ENCODE assay signal across 11 cellular contexts in the genomic region with DNA sequence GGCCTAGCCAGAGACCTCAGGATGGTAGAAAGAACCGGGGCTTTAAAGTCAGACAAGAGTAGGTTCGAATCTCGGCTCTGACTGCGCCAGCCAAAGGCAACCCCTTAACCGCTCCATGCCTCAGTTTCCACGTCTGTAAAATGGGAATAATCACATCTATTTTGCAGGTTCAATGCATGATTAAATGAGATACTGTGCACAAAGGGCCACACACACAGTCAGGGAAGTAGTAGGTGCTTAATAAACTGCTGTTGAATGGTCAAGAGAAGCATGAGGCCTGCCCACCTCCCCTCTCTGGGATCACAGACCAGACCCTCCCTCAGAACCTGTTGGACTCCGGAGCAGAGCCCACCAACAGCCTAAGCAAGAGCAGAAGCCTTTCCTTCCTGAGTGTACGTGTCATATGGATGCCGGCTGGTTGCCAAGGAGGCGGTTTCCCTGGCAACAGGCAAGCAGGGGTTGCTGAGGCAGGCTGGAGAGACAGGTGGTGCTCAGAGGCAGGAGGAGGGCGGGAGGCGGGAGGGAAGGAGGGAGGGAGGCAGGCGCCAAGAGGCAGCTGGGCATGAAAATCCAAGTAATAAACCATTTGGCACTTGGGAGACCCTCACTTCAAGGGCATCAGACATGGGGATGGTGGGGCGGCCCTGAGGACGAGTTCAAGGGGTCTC. TPM values are rescaled to one million over a fixed set of nuclear protein-coding genes. Genes with fewer than 3 reads are reported as not detected.
DNase-seq lines count a peak whose midpoint lies in the region; ATAC-seq and TF ChIP-seq lines count a peak whose summit lies in the region.
"Had no signal": no experiment of that assay in that cellular context is flagged by ENCODE, and none has a peak within 500 bp of the region (broad histone marks: within the 10 kb centered on the region; RNA-seq: fewer than 3 reads in every experiment).

No MANE protein-coding gene starts in this region.

- no peak overlapping the region for H2BK5ac ChIP-seq in mesendoderm (ENCODE audit: low read length)

- no peak overlapping the region for H3K23ac ChIP-seq in mesendoderm (ENCODE audit: low read length)

- ATAC-seq in GM19328 (IDR thresholded peaks at IDR 0.05; ENCODE audit: unreplicated experiment) = no peak

- H3K56ac ChIP-seq in mesendoderm (ENCODE audit: low read length) = no peak overlapping the region

- no peaks in the 10 kb centered on the region for H3K27me3 ChIP-seq in mesendoderm (ENCODE audit: insufficient read depth, low read length, poor library complexity)

- H3K18ac ChIP-seq in mesendoderm (ENCODE audit: low read length) = no peak overlapping the region

- DNase-seq in EH (ENCODE audit: low read depth) (peak; percentile 18), NCI-H1930 (lab: John Stamatoyannopoulos, UW) (peak; percentile 58 to 67), SHP77 (lab: John Stamatoyannopoulos, UW) (peak; percentile 93 to 95), mesendoderm (peak; percentile 59), OCI-M1 (lab: John Stamatoyannopoulos, UW) (no peak), foreskin fibroblast (no peak), cortex of kidney (lab: John Stamatoyannopoulos, UW) (no peak)
- DNase-seq: central memory CD4-positive, alpha-beta T cell had no signal

- no peak overlapping the region for H2AK5ac ChIP-seq in mesendoderm (ENCODE audit: low read length)

- H3K9ac ChIP-seq in mesendoderm (ENCODE audit: low read length) = no peak overlapping the region
- H3K9ac ChIP-seq: parathyroid adenoma had no signal

- WGBS in mesendoderm (ENCODE audit: extremely low coverage, insufficient coverage, low lambda C conversion rate) = no CpG with 5 or more reads among the region's 15 CpGs

- H3K4me2 ChIP-seq in mesendoderm (ENCODE audit: low read length) = no peak overlapping the region

- H3K79me2 ChIP-seq in mesendoderm (ENCODE audit: control insufficient read depth, insufficient read depth, low read length) = no peaks in the 10 kb centered on the region
- H3K79me2 ChIP-seq: parathyroid adenoma had no signal

- no peak overlapping the region for H4K8ac ChIP-seq in mesendoderm (ENCODE audit: low read depth, low read length)

- H3K79me1 ChIP-seq in mesendoderm (ENCODE audit: low read length) = no peaks in the 10 kb centered on the region

- TF ChIP-seq CTCF in foreskin fibroblast (IDR thresholded peaks at IDR 0.05; ENCODE audit: low read depth, low read length) = no peak

- H4K5ac ChIP-seq in mesendoderm (ENCODE audit: low read length) = no peak overlapping the region

- H2BK120ac ChIP-seq in mesendoderm (ENCODE audit: low read depth, low read length) = no peak overlapping the region

- no peak overlapping the region for H3K27ac ChIP-seq in mesendoderm (ENCODE audit: low read depth, low read length)
- H3K27ac ChIP-seq: HL-60, parathyroid adenoma had no signal

- no peak overlapping the region for H2BK15ac ChIP-seq in mesendoderm (replicated peaks; ENCODE audit: low read depth)

- no peaks in the 10 kb centered on the region for H3K36me3 ChIP-seq in mesendoderm (ENCODE audit: control insufficient read depth, insufficient read depth, low read length)

- H3K4me1 ChIP-seq in mesendoderm (ENCODE audit: control insufficient read depth, low read depth, low read length) = no peaks in the 10 kb centered on the region
- H3K4me1 ChIP-seq: parathyroid adenoma had no signal

- H3K4me3 ChIP-seq in mesendoderm (ENCODE audit: low read length) (no peak overlapping the region), foreskin fibroblast (ENCODE audit: low read depth in 1 of 2, low read length in 2 of 2) (no peak overlapping the region)

- no peak overlapping the region for H3K4ac ChIP-seq in mesendoderm (ENCODE audit: low read depth, low read length)

RNA-seq across cellular contexts. Expression of gene NFAM1, which starts 43.9 kb away (rescaled TPM):
- polyA plus RNA-seq in mesendoderm (2013, experiment 1 of 2) = 0.17 TPM
- polyA plus RNA-seq in mesendoderm (2013, experiment 2 of 2) = 0.13 TPM

Comparison
In these comparisons a context has a peak if more than half of its experiments do, and no peak if none do; other contexts are left out.
1. DNase-seq: peak in EH (single experiment), NCI-H1930 (2 of 2), SHP77 (2 of 2) and mesendoderm (single experiment); none in OCI-M1 (single experiment), foreskin fibroblast (0 of 2) and cortex of kidney (single experiment).